In the genomic region with DNA sequence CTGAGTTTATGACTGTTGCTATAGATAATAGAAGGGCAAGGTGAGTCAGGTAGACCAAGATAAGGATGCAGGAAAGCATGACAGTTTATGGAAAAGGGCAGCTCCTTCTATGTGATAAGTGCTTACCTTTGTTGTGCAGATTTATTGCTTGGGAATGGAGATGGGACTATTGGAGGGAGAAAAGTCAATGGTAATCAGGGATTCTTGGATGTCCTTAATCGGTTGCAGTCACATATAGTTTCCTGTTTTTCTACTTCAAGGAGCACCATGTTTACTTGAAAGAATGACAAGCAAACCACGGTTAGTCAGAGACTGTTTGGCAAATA, we compare ENCODE assay signal across 1 cellular context.
TF ChIP-seq lines count a peak whose summit lies in the region.

No MANE protein-coding gene starts in this region.

TF ChIP-seq in H1, 55 proteins besides CTCF, POLR2A, EP300 and RAD21:
- no peak for TF ChIP-seq SUZ12 (IDR thresholded peaks at IDR 0.05; ENCODE audit: low read length)
- no peak for TF ChIP-seq TCF12 (IDR thresholded peaks at IDR 0.05; ENCODE audit: low read depth, low read length)
- no peak for TF ChIP-seq EZH2 (IDR thresholded peaks at IDR 0.05; ENCODE audit: low read depth, low read length, severe bottlenecking)
- no peak for TF ChIP-seq CBX5 (IDR thresholded peaks at IDR 0.05; ENCODE audit: low read depth, low read length)
- no peak for TF ChIP-seq RXRA (IDR thresholded peaks at IDR 0.05; ENCODE audit: insufficient read depth, low read depth, low read length)
- no peak for TF ChIP-seq KDM5A (IDR thresholded peaks at IDR 0.05; ENCODE audit: low read length)
- no peak for TF ChIP-seq NANOG (IDR thresholded peaks at IDR 0.05; ENCODE audit: insufficient read depth, low read depth, low read length, poor library complexity, severe bottlenecking)
- TF ChIP-seq MAX (IDR thresholded peaks at IDR 0.05): no peak
- TF ChIP-seq TEAD4 (IDR thresholded peaks at IDR 0.05; ENCODE audit: low read depth, low read length): no peak
- TF ChIP-seq, protein P1, sequence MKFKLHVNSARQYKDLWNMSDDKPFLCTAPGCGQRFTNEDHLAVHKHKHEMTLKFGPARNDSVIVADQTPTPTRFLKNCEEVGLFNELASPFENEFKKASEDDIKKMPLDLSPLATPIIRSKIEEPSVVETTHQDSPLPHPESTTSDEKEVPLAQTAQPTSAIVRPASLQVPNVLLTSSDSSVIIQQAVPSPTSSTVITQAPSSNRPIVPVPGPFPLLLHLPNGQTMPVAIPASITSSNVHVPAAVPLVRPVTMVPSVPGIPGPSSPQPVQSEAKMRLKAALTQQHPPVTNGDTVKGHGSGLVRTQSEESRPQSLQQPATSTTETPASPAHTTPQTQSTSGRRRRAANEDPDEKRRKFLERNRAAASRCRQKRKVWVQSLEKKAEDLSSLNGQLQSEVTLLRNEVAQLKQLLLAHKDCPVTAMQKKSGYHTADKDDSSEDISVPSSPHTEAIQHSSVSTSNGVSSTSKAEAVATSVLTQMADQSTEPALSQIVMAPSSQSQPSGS (IDR thresholded peaks at IDR 0.05; ENCODE audit: low read length): no peak
- TF ChIP-seq RBBP5 (IDR thresholded peaks at IDR 0.05; ENCODE audit: borderline replicate concordance, low read depth, low read length): no peak
- TF ChIP-seq YY1 (IDR thresholded peaks at IDR 0.05; ENCODE audit: low read depth, low read length): no peak
- TF ChIP-seq CEBPB (IDR thresholded peaks at IDR 0.05; ENCODE audit: low read depth, low read length): no peak
- no peak for TF ChIP-seq TBP (IDR thresholded peaks at IDR 0.05; ENCODE audit: low read depth, low read length)
